ENCODE assay signal across 9 cellular contexts in genomic region chr9:97558701-97559101, GRCh38. TPM values are rescaled to one million over a fixed set of nuclear protein-coding genes. Genes with fewer than 3 reads are reported as not detected.
A peak's percentile ranks its signal among the peaks of the same experiment; 100 is the strongest.
DNase-seq lines count a peak whose midpoint lies in the region; ATAC-seq, FAIRE-seq and TF ChIP-seq lines count a peak whose summit lies in the region.
"Had no signal": no experiment of that assay in that cellular context is flagged by ENCODE, and none has a peak within 500 bp of the region (broad histone marks: within the 10 kb centered on the region; RNA-seq: fewer than 3 reads in every experiment).

No MANE protein-coding gene starts in this region.

- TF ChIP-seq CTCF in prostate gland (IDR thresholded peaks at IDR 0.05) = no peak

- peak; percentile 33 for FAIRE-seq in GM18507 (lab: Jason Lieb, UNC)
- FAIRE-seq: G401.6 had no signal

- H3K4me3 ChIP-seq in prostate gland = no peak overlapping the region

- TF ChIP-seq POLR2A in prostate gland (IDR thresholded peaks at IDR 0.05) = no peak

- intact Hi-C loops in prostate gland (cut with DNase I) = loop anchor here (2.0 to 5.0 kb wide), 3 partner anchors 38 to 56 kb away; partner anchors contain the start of gene TMOD1

- DNase-seq in GM18507 (ENCODE audit: extremely low spot score, insufficient read length, low read depth) (no peak), RPMI8226 (peak; percentile 57), prostate gland (ENCODE audit: low spot score) (no peak), NOMO-1 (lab: John Stamatoyannopoulos, UW; ENCODE audit: unreplicated experiment in 2 of 2) (no peak), NCI-H128 (lab: John Stamatoyannopoulos, UW; ENCODE audit: unreplicated experiment) (no peak), NCI-H1436 treated with DMSO at 0.1 percent for 48 hours (lab: John Stamatoyannopoulos, UW) (no peak)

- H3K27ac ChIP-seq in prostate gland = peak overlapping the region; percentile 72 to 80

- peak; percentile 23 for ATAC-seq in GM21515 (IDR thresholded peaks at IDR 0.05; ENCODE audit: unreplicated experiment)
- ATAC-seq in HG02938 (IDR thresholded peaks at IDR 0.05; ENCODE audit: unreplicated experiment) = no peak

- no peaks in the 10 kb centered on the region for H3K27me3 ChIP-seq in prostate gland (replicated peaks; ENCODE audit: insufficient read depth)

- H3K9me3 ChIP-seq in prostate gland = no peaks in the 10 kb centered on the region

- 59% methylated on average over 3 of the region's 3 CpGs for WGBS in prostate gland

- H3K36me3 ChIP-seq in prostate gland = no peaks in the 10 kb centered on the region

- H3K4me1 ChIP-seq in prostate gland (replicated peaks) = no peaks in the 10 kb centered on the region

RNA-seq across cellular contexts. Expression of gene TMOD1, which starts 57.2 kb away (rescaled TPM):
- 1 to 10 TPM; 7.0 to 8.0 TPM for total RNA-seq in prostate gland
